Comparison of ENCODE assay signal across 8 cellular contexts in the genomic region with DNA sequence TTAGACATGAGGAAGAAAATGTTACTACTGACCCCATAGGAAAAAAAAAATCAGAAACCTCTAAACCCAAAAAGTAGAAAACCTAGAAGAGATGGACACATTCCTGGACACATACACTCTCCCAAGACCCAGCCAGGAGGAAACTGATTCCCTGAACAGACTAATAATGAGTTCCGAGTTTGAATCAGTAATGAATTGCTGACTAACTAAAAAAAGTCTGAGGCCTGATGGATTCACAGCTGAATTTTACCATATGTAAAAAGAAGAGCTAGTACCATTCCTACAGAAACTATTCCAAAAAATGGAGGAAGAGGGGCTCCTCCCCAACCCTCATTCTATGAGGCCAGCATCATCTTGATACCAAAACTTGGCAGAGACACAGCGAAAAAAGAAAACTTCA.
"Had no signal": no experiment of that assay in that cellular context is flagged by ENCODE, and none has a peak within 500 bp of the region (broad histone marks: within the 10 kb centered on the region; RNA-seq: fewer than 3 reads in every experiment).

No MANE protein-coding gene starts in this region.

- H3K27ac Mint-ChIP-seq: GM23338, H9, IgD-negative memory B cell had no signal

- H3K4me3 Mint-ChIP-seq: GM23338, H9, IgD-negative memory B cell had no signal

- H2AFZ ChIP-seq: GM23338 had no signal

- DNase-seq: H9, HCEC 1CT, KG1 had no signal

- H3K4me1 Mint-ChIP-seq: IgD-negative memory B cell had no signal

- H3K4me2 ChIP-seq: GM23338 had no signal

- H3K4me3 ChIP-seq: GM23338 had no signal

- ATAC-seq: GM23338 had no signal

- FAIRE-seq: H1, H54, HTR-8/SVneo had no signal
